8 cellular contexts compared by ENCODE assay signal in the genomic region with DNA sequence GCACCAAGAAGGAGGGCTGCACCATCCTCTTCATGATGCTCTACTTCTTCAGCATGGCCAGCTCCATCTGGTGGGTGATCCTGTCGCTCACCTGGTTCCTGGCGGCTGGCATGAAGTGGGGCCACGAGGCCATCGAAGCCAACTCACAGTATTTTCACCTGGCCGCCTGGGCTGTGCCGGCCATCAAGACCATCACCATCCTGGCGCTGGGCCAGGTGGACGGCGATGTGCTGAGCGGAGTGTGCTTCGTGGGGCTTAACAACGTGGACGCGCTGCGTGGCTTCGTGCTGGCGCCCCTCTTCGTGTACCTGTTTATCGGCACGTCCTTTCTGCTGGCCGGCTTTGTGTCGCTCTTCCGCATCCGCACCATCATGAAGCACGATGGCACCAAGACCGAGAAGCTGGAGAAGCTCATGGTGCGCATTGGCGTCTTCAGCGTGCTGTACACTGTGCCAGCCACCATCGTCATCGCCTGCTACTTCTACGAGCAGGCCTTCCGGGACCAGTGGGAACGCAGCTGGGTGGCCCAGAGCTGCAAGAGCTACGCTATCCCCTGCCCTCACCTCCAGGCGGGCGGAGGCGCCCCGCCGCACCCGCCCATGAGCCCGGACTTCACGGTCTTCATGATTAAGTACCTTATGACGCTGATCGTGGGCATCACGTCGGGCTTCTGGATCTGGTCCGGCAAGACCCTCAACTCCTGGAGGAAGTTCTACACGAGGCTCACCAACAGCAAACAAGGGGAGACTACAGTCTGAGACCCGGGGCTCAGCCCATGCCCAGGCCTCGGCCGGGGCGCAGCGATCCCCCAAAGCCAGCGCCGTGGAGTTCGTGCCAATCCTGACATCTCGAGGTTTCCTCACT. TPM values are rescaled to one million over a fixed set of nuclear protein-coding genes. Genes with fewer than 3 reads are reported as not detected.
A peak's percentile ranks its signal among the peaks of the same experiment; 100 is the strongest.
DNase-seq lines count a peak whose midpoint lies in the region; ATAC-seq, FAIRE-seq and TF ChIP-seq lines count a peak whose summit lies in the region.

No MANE protein-coding gene starts in this region.

- H3K4me3 Mint-ChIP-seq in T-cell, result peak overlapping the region in 2 of 3 donors; percentile 74 to 89
- H3K4me3 Mint-ChIP-seq in glutamatergic neuron (ENCODE audit: unreplicated experiment), result peak overlapping the region; percentile 80
- H3K4me3 Mint-ChIP-seq in progenitor cell of endocrine pancreas (ENCODE audit: low read depth), result peak overlapping the region; percentile 89

- TF ChIP-seq CTCF in glutamatergic neuron (IDR thresholded peaks at IDR 0.05; ENCODE audit: partially characterized antibody, unreplicated experiment) (no peak), progenitor cell of endocrine pancreas (IDR thresholded peaks at IDR 0.05; ENCODE audit: unreplicated experiment) (no peak)

- DNase-seq in DMS153 treated with DMSO at 0.1 percent for 48 hours (lab: John Stamatoyannopoulos, UW; ENCODE audit: unreplicated experiment), result peak; percentile 32
- DNase-seq in T-cell, result no peak
- peak; percentile 22 for DNase-seq in glutamatergic neuron
- no peak for DNase-seq in progenitor cell of endocrine pancreas (ENCODE audit: low spot score, unreplicated experiment)
- no peak for DNase-seq in NCI-H345 (lab: John Stamatoyannopoulos, UW)
- no peak for DNase-seq in NCI-H1930 (lab: John Stamatoyannopoulos, UW)
- DNase-seq in HTR-8/SVneo (ENCODE audit: insufficient read length, low spot score), result no peak
- DNase-seq in NCI-H2196 (lab: John Stamatoyannopoulos, UW; ENCODE audit: unreplicated experiment), result no peak

- POLR2A ChIA-PET in T-cell (lab: Charles Lee), result no interaction called here

- ATAC-seq in T-cell (replicated peaks in 1 of 4), result no peak

- no peak for FAIRE-seq in HTR-8/SVneo (lab: Jason Lieb, UNC)

- H3K36me3 Mint-ChIP-seq in T-cell, result no peaks in the 10 kb centered on the region
- H3K36me3 Mint-ChIP-seq in glutamatergic neuron (ENCODE audit: unreplicated experiment), result no peaks in the 10 kb centered on the region
- H3K36me3 Mint-ChIP-seq in progenitor cell of endocrine pancreas (ENCODE audit: insufficient read depth), result peaks cover 8% of the 10 kb centered on the region

- H3K4me1 Mint-ChIP-seq in T-cell (peaks cover 0 to 19% (median 11%) of the 10 kb centered on the region in 3 donors), glutamatergic neuron (ENCODE audit: low read depth, unreplicated experiment) (peaks cover 5% of the 10 kb centered on the region), progenitor cell of endocrine pancreas (ENCODE audit: low read depth) (peaks cover 18% of the 10 kb centered on the region)

- peaks cover 4 to 46% of the 10 kb centered on the region in 2 donors for H3K27me3 Mint-ChIP-seq in T-cell
- peaks cover 19% of the 10 kb centered on the region for H3K27me3 Mint-ChIP-seq in glutamatergic neuron (ENCODE audit: unreplicated experiment)
- peaks cover 30% of the 10 kb centered on the region for H3K27me3 Mint-ChIP-seq in progenitor cell of endocrine pancreas

- no peak overlapping the region for H3K27ac Mint-ChIP-seq in T-cell
- no peak overlapping the region for H3K27ac Mint-ChIP-seq in glutamatergic neuron (ENCODE audit: unreplicated experiment)
- no peak overlapping the region for H3K27ac Mint-ChIP-seq in progenitor cell of endocrine pancreas

- no peaks in the 10 kb centered on the region for H3K9me3 Mint-ChIP-seq in T-cell
- H3K9me3 Mint-ChIP-seq in glutamatergic neuron (ENCODE audit: unreplicated experiment), result peaks cover 2% of the 10 kb centered on the region
- H3K9me3 Mint-ChIP-seq in progenitor cell of endocrine pancreas (ENCODE audit: low read depth), result no peaks in the 10 kb centered on the region

- CTCF ChIA-PET in T-cell (lab: Charles Lee), result no interaction called here

RNA-seq across cellular contexts. Expression of gene FZD1, which starts 2.1 kb away (rescaled TPM):
- total RNA-seq in T-cell (under 1 TPM; 0.07 to 0.47 (median 0.13) TPM), glutamatergic neuron (ENCODE audit: unreplicated experiment) (4.9 TPM), progenitor cell of endocrine pancreas (11.8 and 12.0 TPM in 2 replicates)

Comparison
In these comparisons a context has a peak if more than half of its experiments do, and no peak if none do; other contexts are left out.
1. DNase-seq: peak in DMS153 treated with DMSO at 0.1 percent for 48 hours (single experiment) and glutamatergic neuron (single experiment); none in T-cell (0 of 34), progenitor cell of endocrine pancreas (single experiment), NCI-H345 (single experiment), NCI-H1930 (0 of 2), HTR-8/SVneo (single experiment) and NCI-H2196 (single experiment).
2. Peak in every context shown above with its lines, with median percentiles within 50 percentile points of each other: H3K4me3 Mint-ChIP-seq.